ENCODE assay signal across 8 cellular contexts in genomic region chr2:38146302-38146916, GRCh38.
DNase-seq lines count a peak whose midpoint lies in the region; ATAC-seq and TF ChIP-seq lines count a peak whose summit lies in the region.

No MANE protein-coding gene starts in this region.

- no peak overlapping the region for H3K4me3 ChIP-seq in RWPE2 (ENCODE audit: severe bottlenecking)

- H3K27ac ChIP-seq in RWPE2 (ENCODE audit: poor library complexity, severe bottlenecking) = peak overlapping the region; percentile 96

- H3K9me3 Mint-ChIP-seq in activated CD4-positive, alpha-beta memory T cell treated with anti-CD3 and anti-CD28 coated beads for 36 hours = no peaks in the 10 kb centered on the region
- no peaks in the 10 kb centered on the region for H3K9me3 Mint-ChIP-seq in activated CD4-positive, alpha-beta memory T cell treated with anti-CD3 and anti-CD28 coated beads, Interleukin-2, amount 10 ng/mL, durations not matched to agents 7 days and 5 days

- no peaks in the 10 kb centered on the region for H3K27me3 ChIP-seq in RWPE2 (ENCODE audit: insufficient read depth, poor library complexity, severe bottlenecking)

- H3K36me3 ChIP-seq in RWPE2 (ENCODE audit: low read depth) = no peaks in the 10 kb centered on the region

- peaks cover 33% of the 10 kb centered on the region for H3K4me1 ChIP-seq in RWPE2 (ENCODE audit: insufficient read depth, poor library complexity, severe bottlenecking)

- H3K4me3 Mint-ChIP-seq in activated CD4-positive, alpha-beta memory T cell treated with anti-CD3 and anti-CD28 coated beads for 36 hours = no peak overlapping the region
- no peak overlapping the region for H3K4me3 Mint-ChIP-seq in activated CD4-positive, alpha-beta memory T cell treated with anti-CD3 and anti-CD28 coated beads, Interleukin-2, amount 10 ng/mL, durations not matched to agents 7 days and 5 days
- H3K4me3 Mint-ChIP-seq in T-helper 17 cell = no peak overlapping the region

- TF ChIP-seq CTCF in RWPE2 (IDR thresholded peaks at IDR 0.05; ENCODE audit: poor library complexity, severe bottlenecking) = no peak

- POLR2A ChIA-PET in activated CD4-positive, alpha-beta memory T cell treated with anti-CD3 and anti-CD28 coated beads for 36 hours (lab: Charles Lee) = interaction anchor here (0.5 kb wide), 1 partner anchor 275 kb away, joined by 4 read pairs; no protein-coding TSS in a partner anchor
- POLR2A ChIA-PET in activated CD4-positive, alpha-beta memory T cell treated with anti-CD3 and anti-CD28 coated beads, Interleukin-2, amount 10 ng/mL, durations not matched to agents 7 days and 5 days (lab: Charles Lee) = no interaction called here

- peaks cover 7% of the 10 kb centered on the region for H3K27me3 Mint-ChIP-seq in activated CD4-positive, alpha-beta memory T cell treated with anti-CD3 and anti-CD28 coated beads for 36 hours
- H3K27me3 Mint-ChIP-seq in activated CD4-positive, alpha-beta memory T cell treated with anti-CD3 and anti-CD28 coated beads, Interleukin-2, amount 10 ng/mL, durations not matched to agents 7 days and 5 days = peaks cover 11% of the 10 kb centered on the region
- H3K27me3 Mint-ChIP-seq in T-helper 17 cell = peaks cover 9% of the 10 kb centered on the region

- no peaks in the 10 kb centered on the region for H3K9me3 ChIP-seq in RWPE2 (ENCODE audit: severe bottlenecking)
- H3K9me3 ChIP-seq in T-helper 17 cell (ENCODE audit: control insufficient read depth, low read length, poor library complexity, severe bottlenecking) = no peaks in the 10 kb centered on the region

- peaks cover 7% of the 10 kb centered on the region for H3K4me1 Mint-ChIP-seq in activated CD4-positive, alpha-beta memory T cell treated with anti-CD3 and anti-CD28 coated beads for 36 hours (ENCODE audit: low read depth)
- peaks cover 10% of the 10 kb centered on the region for H3K4me1 Mint-ChIP-seq in activated CD4-positive, alpha-beta memory T cell treated with anti-CD3 and anti-CD28 coated beads, Interleukin-2, amount 10 ng/mL, durations not matched to agents 7 days and 5 days
- no peaks in the 10 kb centered on the region for H3K4me1 Mint-ChIP-seq in T-helper 17 cell

- intact Hi-C loops in activated CD4-positive, alpha-beta memory T cell treated with anti-CD3 and anti-CD28 coated beads for 36 hours (cut with micrococcal nuclease) = no loop called here

- ATAC-seq in HG02885 (IDR thresholded peaks at IDR 0.05; ENCODE audit: poor library complexity, unreplicated experiment) (peak; percentile 66), RWPE2 (ENCODE audit: low read depth) (peak; percentile 37), T-helper 17 cell (no peak)

- peak; percentile 20 for DNase-seq in activated CD4-positive, alpha-beta memory T cell treated with anti-CD3 and anti-CD28 coated beads for 36 hours
- no peak for DNase-seq in activated CD4-positive, alpha-beta memory T cell treated with anti-CD3 and anti-CD28 coated beads, Interleukin-2, amount 10 ng/mL, durations not matched to agents 7 days and 5 days
- DNase-seq in RWPE2 (ENCODE audit: low spot score) (peak; percentile 62), fibroblast of peridontal ligament (ENCODE audit: extremely low read depth) (peak; percentile 97), renal cortical epithelial cell (ENCODE audit: low read depth) (peak; percentile 93), T-helper 17 cell (no peak), NCI-H526 (lab: John Stamatoyannopoulos, UW) (no peak)

- H3K36me3 Mint-ChIP-seq in activated CD4-positive, alpha-beta memory T cell treated with anti-CD3 and anti-CD28 coated beads for 36 hours = no peaks in the 10 kb centered on the region
- H3K36me3 Mint-ChIP-seq in activated CD4-positive, alpha-beta memory T cell treated with anti-CD3 and anti-CD28 coated beads, Interleukin-2, amount 10 ng/mL, durations not matched to agents 7 days and 5 days (ENCODE audit: low read depth) = no peaks in the 10 kb centered on the region
- H3K36me3 Mint-ChIP-seq in T-helper 17 cell (ENCODE audit: low read depth) = peaks cover 2% of the 10 kb centered on the region

- H3K27ac Mint-ChIP-seq in activated CD4-positive, alpha-beta memory T cell treated with anti-CD3 and anti-CD28 coated beads for 36 hours = no peak overlapping the region
- H3K27ac Mint-ChIP-seq in activated CD4-positive, alpha-beta memory T cell treated with anti-CD3 and anti-CD28 coated beads, Interleukin-2, amount 10 ng/mL, durations not matched to agents 7 days and 5 days = no peak overlapping the region
- H3K27ac Mint-ChIP-seq in T-helper 17 cell = no peak overlapping the region

- CTCF ChIA-PET in activated CD4-positive, alpha-beta memory T cell treated with anti-CD3 and anti-CD28 coated beads for 36 hours (lab: Charles Lee) = interaction anchor here (0.8 kb wide), 1 partner anchor 361 kb away, joined by 3 read pairs; no protein-coding TSS in a partner anchor
- CTCF ChIA-PET in activated CD4-positive, alpha-beta memory T cell treated with anti-CD3 and anti-CD28 coated beads, Interleukin-2, amount 10 ng/mL, durations not matched to agents 7 days and 5 days (lab: Charles Lee) = interaction anchor here (0.6 kb wide), 1 partner anchor 111 kb away, joined by 4 read pairs; no protein-coding TSS in a partner anchor

Comparison
In these comparisons a context has a peak if more than half of its experiments do, and no peak if none do; other contexts are left out.
1. DNase-seq: peak in activated CD4-positive, alpha-beta memory T cell treated with anti-CD3 and anti-CD28 coated beads for 36 hours (single experiment), RWPE2 (single experiment), fibroblast of peridontal ligament (single experiment) and renal cortical epithelial cell (single experiment); none in activated CD4-positive, alpha-beta memory T cell treated with anti-CD3 and anti-CD28 coated beads, Interleukin-2, amount 10 ng/mL, durations not matched to agents 7 days and 5 days (single experiment), T-helper 17 cell (0 of 3) and NCI-H526 (0 of 2).